ENCODE assay signal across 1 cellular context in genomic region chr7:156122752-156123354, GRCh38.
TF ChIP-seq lines count a peak whose summit lies in the region.

No MANE protein-coding gene starts in this region.

TF ChIP-seq in H1, 55 proteins besides CTCF, POLR2A, EP300 and RAD21 (continued from another document):
- TF ChIP-seq KDM1A (IDR thresholded peaks at IDR 0.05; ENCODE audit: borderline replicate concordance, low read length), result no peak
- no peak for TF ChIP-seq ATF3 (IDR thresholded peaks at IDR 0.05; ENCODE audit: insufficient read depth, low read depth, low read length)
- no peak for TF ChIP-seq CTBP2 (IDR thresholded peaks at IDR 0.05; ENCODE audit: borderline replicate concordance, insufficient read depth, insufficient read length, low read length)
- no peak for TF ChIP-seq ATF2 (IDR thresholded peaks at IDR 0.05; ENCODE audit: low read length)
- TF ChIP-seq CHD2 (IDR thresholded peaks at IDR 0.05; ENCODE audit: low read length), result no peak
- TF ChIP-seq CBX8 (IDR thresholded peaks at IDR 0.05; ENCODE audit: borderline replicate concordance, low read depth, low read length), result no peak
- no peak for TF ChIP-seq SRF (IDR thresholded peaks at IDR 0.05; ENCODE audit: low read depth, low read length)
- TF ChIP-seq CHD1 (IDR thresholded peaks at IDR 0.05; ENCODE audit: low read depth, low read length), result no peak
- no peak for TF ChIP-seq TEAD4 (IDR thresholded peaks at IDR 0.05; ENCODE audit: low read depth, low read length)
- TF ChIP-seq SIRT6 (IDR thresholded peaks at IDR 0.05; ENCODE audit: low read length), result no peak
